Comparison of ENCODE assay signal across 1 cellular context in genomic region chr4:163484906-163485305, GRCh38.
TF ChIP-seq lines count a peak whose summit lies in the region.

No MANE protein-coding gene starts in this region.

TF ChIP-seq in K562, 482 proteins besides CTCF, POLR2A, EP300 and RAD21 (continued from another document):
- TF ChIP-seq NKRF (IDR thresholded peaks at IDR 0.05; ENCODE audit: borderline replicate concordance) (no peak), ZNF77 (CRISPR knock-in tag; IDR thresholded peaks at IDR 0.05) (no peak), PURB (CRISPR knock-in tag; IDR thresholded peaks at IDR 0.05; ENCODE audit: low read depth) (no peak), DEAF1 (CRISPR knock-in tag; IDR thresholded peaks at IDR 0.05) (peak; percentile 43; the same call in 1 of the 2 replicates), DLX4 (CRISPR knock-in tag; IDR thresholded peaks at IDR 0.05) (no peak), EWSR1 (IDR thresholded peaks at IDR 0.05; ENCODE audit: borderline replicate concordance, low read depth, partially characterized antibody) (no peak), SUPT5H (IDR thresholded peaks at IDR 0.05) (no peak), ILF3 (IDR thresholded peaks at IDR 0.05; ENCODE audit: borderline replicate concordance) (no peak), BRCA1 (IDR thresholded peaks at IDR 0.05) (no peak), BRCA1 (CRISPR knock-in tag; IDR thresholded peaks at IDR 0.05) (no peak), TOE1 (IDR thresholded peaks at IDR 0.05; ENCODE audit: borderline replicate concordance) (no peak), TOE1 (CRISPR knock-in tag; IDR thresholded peaks at IDR 0.05; ENCODE audit: borderline replicate concordance, low read depth) (no peak), MAZ (CRISPR knock-in tag; conservative IDR thresholded peaks at IDR 0.05 in 1 of 2, IDR thresholded peaks at IDR 0.05 in 1 of 2) (peak in 1 of 2 experiments; percentile 37; a peak in 1 of 4 replicates), CREB3L1 (IDR thresholded peaks at IDR 0.05; ENCODE audit: borderline replicate concordance, low read depth) (no peak), ARID2 (IDR thresholded peaks at IDR 0.05) (0 out of 2 replicates have a peak, but pooled peaks have one; percentile 52)
